8 cellular contexts compared by ENCODE assay signal in genomic region chr2:46297546-46298271, GRCh38. TPM values are rescaled to one million over a fixed set of nuclear protein-coding genes. Genes with fewer than 3 reads are reported as not detected.
DNase-seq lines count a peak whose midpoint lies in the region; ATAC-seq and TF ChIP-seq lines count a peak whose summit lies in the region.

No MANE protein-coding gene starts in this region.

- H3K9ac ChIP-seq in neuronal stem cell (ENCODE audit: low read depth, low read length, poor library complexity) = peak overlapping the region; percentile 8

- H2BK12ac ChIP-seq in neuronal stem cell (ENCODE audit: low read length) = no peak overlapping the region

- DNase-seq in GM13977 (ENCODE audit: low spot score) (peak; percentile 76), NCI-H510A treated with DMSO at 0.1 percent for 48 hours (lab: John Stamatoyannopoulos, UW) (peak; percentile 75), fibroblast of the aortic adventitia (ENCODE audit: low read depth) (no peak), neuronal stem cell (ENCODE audit: low spot score) (peak; percentile 44), tibial artery (peak; percentile 64 to 86), middle frontal gyrus (ENCODE audit: extremely low spot score, low spot score) (no peak)
- DNase-seq in activated T-cell treated with anti-CD3 and anti-CD28 coated beads, Interleukin-2, amount 50 U/mL, for 48 hours = peak; percentile 70 to 73

- peak; percentile 30 for ATAC-seq in HG02763 (IDR thresholded peaks at IDR 0.05; ENCODE audit: unreplicated experiment)

- H3K27ac ChIP-seq in neuronal stem cell (replicated peaks; ENCODE audit: low read length) (no peak overlapping the region), tibial artery (peak overlapping the region; percentile 82 to 94)

- peak overlapping the region; percentile 99 for H3K4me2 ChIP-seq in neuronal stem cell (ENCODE audit: insufficient read depth, low read length, poor library complexity, severe bottlenecking)

- no peaks in the 10 kb centered on the region for H3K9me3 ChIP-seq in neuronal stem cell (replicated peaks in 1 of 2; ENCODE audit: control insufficient read depth in 2 of 2, insufficient read depth in 1 of 2, low read depth in 1 of 2, low read length in 2 of 2)
- no peaks in the 10 kb centered on the region for H3K9me3 ChIP-seq in tibial artery

- H2BK5ac ChIP-seq in neuronal stem cell (ENCODE audit: low read length) = no peak overlapping the region

- H3K23ac ChIP-seq in neuronal stem cell (ENCODE audit: low read depth, low read length, poor library complexity) = peak overlapping the region; percentile 81

- in situ Hi-C loops in GM13977 (cut with MboI; ENCODE audit: low pct_unique_long_range_greater_than_20kb, low sequenced_read_pairs, unreplicated experiment) = no loop called here

- no peak overlapping the region for H2AK5ac ChIP-seq in neuronal stem cell (ENCODE audit: low read depth, low read length)

- peak overlapping the region; percentile 15 for H3K18ac ChIP-seq in neuronal stem cell (ENCODE audit: low read length)

- H3K4me1 ChIP-seq in neuronal stem cell (ENCODE audit: control insufficient read depth in 2 of 2, insufficient read depth in 1 of 2, low read depth in 1 of 2, low read length in 2 of 2) (peaks cover 8 to 13% of the 10 kb centered on the region in 2 donors), tibial artery (peaks cover 0 to 35% (median 15%) of the 10 kb centered on the region in 4 donors)

- peak overlapping the region; percentile 43 for H3K14ac ChIP-seq in neuronal stem cell (ENCODE audit: low read length)

- no peak overlapping the region for H4K8ac ChIP-seq in neuronal stem cell (ENCODE audit: low read depth, low read length)

- H3K79me1 ChIP-seq in neuronal stem cell (ENCODE audit: low read depth, low read length) = no peaks in the 10 kb centered on the region

- no peak for TF ChIP-seq CTCF in GM13977 (IDR thresholded peaks at IDR 0.05; ENCODE audit: extremely low read depth, insufficient read depth, missing control alignments)
- TF ChIP-seq CTCF in fibroblast of the aortic adventitia (IDR thresholded peaks at IDR 0.05; ENCODE audit: insufficient read depth, low read length) = no peak
- peak in 1 of 2 experiments; percentile 18 for TF ChIP-seq CTCF in tibial artery (IDR thresholded peaks at IDR 0.05)

- H4K91ac ChIP-seq in neuronal stem cell (ENCODE audit: low read depth, low read length, poor library complexity) = no peak overlapping the region

- no peak overlapping the region for H2BK120ac ChIP-seq in neuronal stem cell (ENCODE audit: low read depth, low read length)

- H3K4ac ChIP-seq in neuronal stem cell (ENCODE audit: low read length) = no peak overlapping the region

- peak overlapping the region; percentile 92 for H3K4me3 ChIP-seq in fibroblast of the aortic adventitia (ENCODE audit: low read depth, low read length)
- H3K4me3 ChIP-seq in neuronal stem cell (ENCODE audit: low read length in 2 of 2) = peak overlapping the region; percentile 50 to 84
- peak overlapping the region; percentile 65 to 91 for H3K4me3 ChIP-seq in tibial artery

- H3K27me3 ChIP-seq in neuronal stem cell (ENCODE audit: control insufficient read depth in 3 of 3, insufficient read depth in 3 of 3, low read depth in 1 of 3, low read length in 3 of 3) = peaks cover 21 to 90% (median 55%) of the 10 kb centered on the region in 3 experiments
- no peaks in the 10 kb centered on the region for H3K27me3 ChIP-seq in tibial artery

- H3K36me3 ChIP-seq in neuronal stem cell (replicated peaks in 1 of 2; ENCODE audit: control insufficient read depth in 2 of 2, insufficient read depth in 2 of 2, low read length in 2 of 2) (no peaks in the 10 kb centered on the region), tibial artery (no peaks in the 10 kb centered on the region)

- H2AFZ ChIP-seq in neuronal stem cell (ENCODE audit: low read length) = peak overlapping the region; percentile 93

- no CpG with 5 or more reads among the region's 65 CpGs for WGBS in neuronal stem cell (ENCODE audit: extremely low coverage in 2 of 2, insufficient read length in 2 of 2, insufficient replicate concordance in 1 of 2), 2 donors

- intact Hi-C loops in tibial artery (cut with DNase I; ENCODE audit: low total_unique reads) = loop anchor here (5.0 to 10.0 kb wide), 2 partner anchors 55 to 63 kb away; no protein-coding TSS in a partner anchor

- no peak overlapping the region for H2BK15ac ChIP-seq in neuronal stem cell (ENCODE audit: low read length)

RNA-seq across cellular contexts. Expression of gene EPAS1, which starts 0.5 kb away (rescaled TPM):
- total RNA-seq in fibroblast of the aortic adventitia (ENCODE audit: low replicate concordance) = 41.5 and 45.6 TPM in 2 replicates
- 0.24 TPM for polyA plus RNA-seq in neuronal stem cell (2013, experiment 1 of 2)
- 0.19 TPM for polyA plus RNA-seq in neuronal stem cell (2013, experiment 2 of 2)

Comparison
In these comparisons a context has a peak if more than half of its experiments do, and no peak if none do; other contexts are left out.
1. DNase-seq: peak in GM13977 (single experiment), NCI-H510A treated with DMSO at 0.1 percent for 48 hours (single experiment), activated T-cell treated with anti-CD3 and anti-CD28 coated beads, Interleukin-2, amount 50 U/mL, for 48 hours (2 of 2), neuronal stem cell (single experiment) and tibial artery (2 of 2); none in fibroblast of the aortic adventitia (single experiment) and middle frontal gyrus (single experiment).
2. Peak in every context shown above with its lines, with median percentiles within 50 percentile points of each other: H3K4me3 ChIP-seq.